Comparison of ENCODE assay signal across 8 cellular contexts in genomic region chr15:101128191-101128590, GRCh38.
DNase-seq lines count a peak whose midpoint lies in the region; ATAC-seq and TF ChIP-seq lines count a peak whose summit lies in the region.

No MANE protein-coding gene starts in this region.

- H3K9me3 ChIP-seq in mucosa of rectum (ENCODE audit: control insufficient read depth in 2 of 2, low read length in 2 of 2): no peaks in the 10 kb centered on the region

- H3K36me3 ChIP-seq in mucosa of rectum (ENCODE audit: control insufficient read depth in 2 of 2, insufficient read depth in 2 of 2, low read length in 2 of 2): no peaks in the 10 kb centered on the region

- H3K4me1 ChIP-seq in mucosa of rectum (ENCODE audit: control insufficient read depth in 2 of 2, insufficient read depth in 2 of 2, low read length in 2 of 2): peaks cover 6 to 19% of the 10 kb centered on the region in 2 donors

- no peak for ATAC-seq in GM19455 (IDR thresholded peaks at IDR 0.05; ENCODE audit: unreplicated experiment)

- no peak overlapping the region for H3K9ac ChIP-seq in mucosa of rectum (ENCODE audit: low read depth in 1 of 2, low read length in 2 of 2)

- CTCF ChIA-PET in MCF 10A (lab: Yijun Ruan, JAX): interaction anchor here (0.6 to 1.5 kb wide), 4 partner anchors 11 to 130 kb away, joined by 3 to 4 read pairs (median 3); no protein-coding TSS in a partner anchor

- DNase-seq in AG09309 (ENCODE audit: low read depth) (peak; percentile 96), LHCN-M2 (ENCODE audit: low read depth) (peak; percentile 79), MCF 10A (ENCODE audit: unreplicated experiment) (peak; percentile 87), DMS153 treated with DMSO at 0.1 percent for 48 hours (lab: John Stamatoyannopoulos, UW; ENCODE audit: unreplicated experiment) (no peak), medulla oblongata (ENCODE audit: extremely low spot score) (no peak), DMS 273 (lab: John Stamatoyannopoulos, UW; ENCODE audit: unreplicated experiment) (no peak)

- BruUV-seq in MCF 10A (replicated peaks; lab: Mats Ljungman, UMichigan): no TSS peak

- H3K27me3 ChIP-seq in mucosa of rectum (ENCODE audit: control insufficient read depth in 2 of 2, insufficient read depth in 2 of 2, low read length in 2 of 2): no peaks in the 10 kb centered on the region

- no peaks in the 10 kb centered on the region for H3K27me3 Mint-ChIP-seq in MCF 10A (ENCODE audit: insufficient read depth, unreplicated experiment)

- intact Hi-C loops in MCF 10A (cut with micrococcal nuclease): loop anchor here (1.0 to 5.0 kb wide), 2 partner anchors 74 to 122 kb away; no protein-coding TSS in a partner anchor

- peak overlapping the region; percentile 67 for H3K4me3 Mint-ChIP-seq in MCF 10A (ENCODE audit: unreplicated experiment)

- peaks cover 34% of the 10 kb centered on the region for H3K4me1 Mint-ChIP-seq in MCF 10A (ENCODE audit: insufficient read depth, unreplicated experiment)

- H3K27ac Mint-ChIP-seq in MCF 10A (ENCODE audit: low read depth, unreplicated experiment): peak overlapping the region; percentile 97

- H3K9me3 Mint-ChIP-seq in MCF 10A (ENCODE audit: unreplicated experiment): peaks cover 23% of the 10 kb centered on the region

- POLR2A ChIA-PET in MCF 10A (lab: Yijun Ruan, JAX): interaction anchor here (0.7 to 2.6 kb wide), 11 partner anchors 15 to 124 kb away, joined by 3 to 9 read pairs (median 4); partner anchors contain the start of gene CHSY1

- TF ChIP-seq CTCF in AG09309 (IDR thresholded peaks at IDR 0.05; ENCODE audit: control insufficient read depth, insufficient read depth, low read depth, low read length, missing control alignments): no peak
- TF ChIP-seq CTCF in MCF 10A (IDR thresholded peaks at IDR 0.05; ENCODE audit: unreplicated experiment): no peak

- H3K4me3 ChIP-seq in AG09309 (ENCODE audit: control insufficient read depth, low read depth, low read length): no peak overlapping the region
- H3K4me3 ChIP-seq in mucosa of rectum (ENCODE audit: low read length in 2 of 2): peak overlapping the region in 1 of 2 donors; percentile 37

- H3K27ac ChIP-seq in mucosa of rectum (ENCODE audit: low read depth in 2 of 2, low read length in 2 of 2): peak overlapping the region; percentile 64 to 81

- H3K36me3 Mint-ChIP-seq in MCF 10A (ENCODE audit: insufficient read depth, unreplicated experiment): no peaks in the 10 kb centered on the region

Comparison
In these comparisons a context has a peak if more than half of its experiments do, and no peak if none do; other contexts are left out.
1. DNase-seq: peak in AG09309 (single experiment), LHCN-M2 (single experiment) and MCF 10A (single experiment); none in DMS153 treated with DMSO at 0.1 percent for 48 hours (single experiment), medulla oblongata (single experiment) and DMS 273 (single experiment).